23 cellular contexts compared by ENCODE assay signal in genomic region chr2:140200307-140200706, GRCh38.
"Had no signal": no experiment of that assay in that cellular context is flagged by ENCODE, and none has a peak within 500 bp of the region (broad histone marks: within the 10 kb centered on the region; RNA-seq: fewer than 3 reads in every experiment).

No MANE protein-coding gene starts in this region.

- H3K4me1 Mint-ChIP-seq: IgD-negative memory B cell had no signal

- H3K4me3 Mint-ChIP-seq: IgD-negative memory B cell had no signal

- ATAC-seq: K562 had no signal

- H3K4me1 ChIP-seq: SJSA1 had no signal

- H3K27me3 Mint-ChIP-seq: IgD-negative memory B cell had no signal

- H3K27ac ChIP-seq: HL-60, SJSA1, SK-N-MC had no signal

- H3K4me3 ChIP-seq: K562, SJSA1, SK-N-MC had no signal

- H3K36me3 ChIP-seq: SJSA1 had no signal

- H3K36me3 Mint-ChIP-seq: IgD-negative memory B cell had no signal

- DNase-seq: NCI-H1092; NCI-H1105 treated with DMSO at 0.1 percent for 48 hours; NCI-H1436; NCI-H187; NCI-H2029; NCI-H2081 treated with DMSO at 0.1 percent for 48 hours; NCI-H2171; NCI-H226; NCI-H446; NCI-H510A; NCI-H524 treated with DMSO at 0.1 percent for 48 hours; NCI-H69; NCI-H774; NK-92 treated with Interleukin-12 subunit alpha and Interleukin-12 subunit beta, amount 100 ng/mL, for 24 hours; Right ventricle myocardium superior; RPMI8226; SIG-M5; T-helper 2 cell had no signal

- H3K27ac Mint-ChIP-seq: IgD-negative memory B cell had no signal

- H3K27me3 ChIP-seq: SJSA1 had no signal
